ENCODE assay signal across 1 cellular context in genomic region chr3:39379778-39380155, GRCh38.
TF ChIP-seq lines count a peak whose summit lies in the region.

No MANE protein-coding gene starts in this region.

TF ChIP-seq in H1, 55 proteins besides CTCF, POLR2A, EP300 and RAD21:
- no peak for TF ChIP-seq MAFK (IDR thresholded peaks at IDR 0.05; ENCODE audit: low read depth, low read length)
- no peak for TF ChIP-seq POU5F1 (IDR thresholded peaks at IDR 0.05; ENCODE audit: low read depth, low read length)
- TF ChIP-seq CTBP2 (IDR thresholded peaks at IDR 0.05; ENCODE audit: borderline replicate concordance, insufficient read depth, insufficient read length, low read length), result no peak
- no peak for TF ChIP-seq CHD7 (IDR thresholded peaks at IDR 0.05; ENCODE audit: insufficient replicate concordance, low read length)
- no peak for TF ChIP-seq JUND (IDR thresholded peaks at IDR 0.05; ENCODE audit: low read length)
- TF ChIP-seq BACH1 (IDR thresholded peaks at IDR 0.05; ENCODE audit: low read length), result no peak
- no peak for TF ChIP-seq SP4 (IDR thresholded peaks at IDR 0.05; ENCODE audit: low read length)
- no peak for TF ChIP-seq NANOG (IDR thresholded peaks at IDR 0.05; ENCODE audit: insufficient read depth, low read depth, low read length, poor library complexity, severe bottlenecking)
- TF ChIP-seq KDM1A (IDR thresholded peaks at IDR 0.05; ENCODE audit: borderline replicate concordance, low read length), result no peak
